ENCODE assay signal across 1 cellular context in the genomic region with DNA sequence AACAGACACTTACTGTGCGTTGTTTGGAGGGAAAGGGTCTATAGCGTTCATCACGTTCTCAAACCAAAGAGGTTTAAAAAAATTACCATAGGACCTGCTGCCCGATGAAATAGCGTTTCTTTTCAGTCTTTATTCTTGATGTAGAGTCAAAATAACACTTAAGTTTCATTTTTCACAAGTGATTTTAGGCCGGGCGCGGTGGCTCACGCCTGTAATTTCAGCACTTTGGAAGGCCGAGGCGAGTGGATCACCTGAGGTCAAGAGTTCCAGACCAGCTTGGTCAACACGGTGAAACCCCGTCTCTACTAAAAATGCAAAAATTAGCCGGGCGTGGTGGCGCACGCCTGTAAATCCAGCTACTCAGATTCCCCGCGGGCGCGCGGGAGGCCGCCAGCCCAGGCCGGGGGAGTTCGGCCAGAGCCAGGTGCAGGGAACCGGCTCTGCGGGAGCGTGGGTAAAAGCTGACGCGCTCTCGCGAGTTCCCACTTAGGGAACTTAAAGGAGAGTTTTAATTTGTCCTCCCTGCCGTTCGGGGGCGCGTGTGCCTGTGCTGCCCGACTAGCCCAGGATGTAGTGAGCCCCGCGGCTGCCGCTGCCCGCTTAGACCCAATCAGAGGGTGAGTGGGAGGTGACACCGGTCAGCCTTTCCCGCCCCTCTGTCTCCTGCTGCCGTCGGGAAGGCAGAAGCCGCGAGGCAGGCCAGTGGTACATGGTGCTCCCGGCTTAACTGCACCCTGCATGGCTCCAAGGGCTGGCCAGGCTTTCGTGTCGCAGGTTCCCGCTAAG.
TF ChIP-seq lines count a peak whose summit lies in the region.

No MANE protein-coding gene starts in this region.

TF ChIP-seq in SK-N-SH, 30 proteins besides CTCF, POLR2A, EP300 and RAD21 (continued from another document):
- TF ChIP-seq, protein P1, sequence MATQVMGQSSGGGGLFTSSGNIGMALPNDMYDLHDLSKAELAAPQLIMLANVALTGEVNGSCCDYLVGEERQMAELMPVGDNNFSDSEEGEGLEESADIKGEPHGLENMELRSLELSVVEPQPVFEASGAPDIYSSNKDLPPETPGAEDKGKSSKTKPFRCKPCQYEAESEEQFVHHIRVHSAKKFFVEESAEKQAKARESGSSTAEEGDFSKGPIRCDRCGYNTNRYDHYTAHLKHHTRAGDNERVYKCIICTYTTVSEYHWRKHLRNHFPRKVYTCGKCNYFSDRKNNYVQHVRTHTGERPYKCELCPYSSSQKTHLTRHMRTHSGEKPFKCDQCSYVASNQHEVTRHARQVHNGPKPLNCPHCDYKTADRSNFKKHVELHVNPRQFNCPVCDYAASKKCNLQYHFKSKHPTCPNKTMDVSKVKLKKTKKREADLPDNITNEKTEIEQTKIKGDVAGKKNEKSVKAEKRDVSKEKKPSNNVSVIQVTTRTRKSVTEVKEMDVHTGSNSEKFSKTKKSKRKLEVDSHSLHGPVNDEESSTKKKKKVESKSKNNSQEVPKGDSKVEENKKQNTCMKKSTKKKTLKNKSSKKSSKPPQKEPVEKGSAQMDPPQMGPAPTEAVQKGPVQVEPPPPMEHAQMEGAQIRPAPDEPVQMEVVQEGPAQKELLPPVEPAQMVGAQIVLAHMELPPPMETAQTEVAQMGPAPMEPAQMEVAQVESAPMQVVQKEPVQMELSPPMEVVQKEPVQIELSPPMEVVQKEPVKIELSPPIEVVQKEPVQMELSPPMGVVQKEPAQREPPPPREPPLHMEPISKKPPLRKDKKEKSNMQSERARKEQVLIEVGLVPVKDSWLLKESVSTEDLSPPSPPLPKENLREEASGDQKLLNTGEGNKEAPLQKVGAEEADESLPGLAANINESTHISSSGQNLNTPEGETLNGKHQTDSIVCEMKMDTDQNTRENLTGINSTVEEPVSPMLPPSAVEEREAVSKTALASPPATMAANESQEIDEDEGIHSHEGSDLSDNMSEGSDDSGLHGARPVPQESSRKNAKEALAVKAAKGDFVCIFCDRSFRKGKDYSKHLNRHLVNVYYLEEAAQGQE (IDR thresholded peaks at IDR 0.05; ENCODE audit: low read depth, low read length): no peak
- TF ChIP-seq RXRA (IDR thresholded peaks at IDR 0.05; ENCODE audit: borderline replicate concordance, low read depth): no peak
- TF ChIP-seq, protein P2, sequence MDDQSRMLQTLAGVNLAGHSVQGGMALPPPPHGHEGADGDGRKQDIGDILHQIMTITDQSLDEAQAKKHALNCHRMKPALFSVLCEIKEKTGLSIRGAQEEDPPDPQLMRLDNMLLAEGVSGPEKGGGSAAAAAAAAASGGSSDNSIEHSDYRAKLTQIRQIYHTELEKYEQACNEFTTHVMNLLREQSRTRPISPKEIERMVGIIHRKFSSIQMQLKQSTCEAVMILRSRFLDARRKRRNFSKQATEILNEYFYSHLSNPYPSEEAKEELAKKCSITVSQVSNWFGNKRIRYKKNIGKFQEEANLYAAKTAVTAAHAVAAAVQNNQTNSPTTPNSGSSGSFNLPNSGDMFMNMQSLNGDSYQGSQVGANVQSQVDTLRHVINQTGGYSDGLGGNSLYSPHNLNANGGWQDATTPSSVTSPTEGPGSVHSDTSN (IDR thresholded peaks at IDR 0.05): no peak
- TF ChIP-seq RCOR1 (IDR thresholded peaks at IDR 0.05; ENCODE audit: low read length): no peak
